9 cellular contexts compared by ENCODE assay signal in the genomic region with DNA sequence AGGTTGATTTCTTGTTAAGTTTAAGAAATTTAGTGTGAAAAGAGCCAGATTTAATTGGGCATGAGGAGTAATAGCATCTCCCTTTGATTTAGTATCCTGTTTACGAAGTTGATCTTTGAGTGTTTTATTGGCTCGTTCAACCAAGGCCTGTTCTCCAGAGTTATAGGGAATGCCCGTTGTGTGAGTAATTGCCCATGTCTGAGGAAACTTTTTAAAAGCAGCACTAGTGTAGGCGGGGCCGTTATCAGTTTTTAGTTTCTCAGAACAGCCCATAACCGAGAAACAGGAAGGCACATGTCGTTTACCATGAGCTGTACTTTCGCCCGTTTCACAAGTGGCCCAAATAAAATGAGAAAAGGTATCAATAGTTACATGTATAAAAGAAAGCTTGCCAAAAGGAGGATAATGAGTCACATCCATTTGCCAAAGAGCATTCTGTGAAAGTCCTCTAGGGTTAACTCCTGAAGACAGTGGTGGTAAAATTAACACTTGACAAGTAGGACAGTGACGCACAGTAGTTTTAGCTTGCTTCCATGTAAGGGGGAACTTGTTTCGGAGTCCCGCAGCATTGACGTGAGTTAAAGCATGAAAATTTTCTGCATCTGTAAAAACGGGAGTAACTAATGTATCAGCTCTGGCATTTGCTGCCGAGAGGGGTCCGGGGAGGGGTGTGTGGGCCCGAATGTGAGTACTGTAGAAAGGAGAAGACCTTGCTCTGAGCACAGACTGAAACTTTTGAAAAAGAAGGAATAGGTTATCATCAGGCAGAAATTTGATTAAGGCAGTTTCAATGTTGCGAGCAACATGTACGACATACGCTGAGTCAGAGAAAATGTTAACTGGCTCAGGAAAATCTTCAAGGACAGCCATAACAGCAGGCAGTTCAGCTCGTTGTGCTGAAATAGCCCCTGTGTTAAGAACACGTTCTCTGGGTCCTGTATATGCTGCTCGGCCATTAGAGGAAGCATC.
DNase-seq lines count a peak whose midpoint lies in the region; ATAC-seq lines count a peak whose summit lies in the region.
"Had no signal": no experiment of that assay in that cellular context is flagged by ENCODE, and none has a peak within 500 bp of the region (broad histone marks: within the 10 kb centered on the region; RNA-seq: fewer than 3 reads in every experiment).

No MANE protein-coding gene starts in this region.

- peak overlapping the region; percentile 23 for H3K4me3 Mint-ChIP-seq in activated naive CD8-positive, alpha-beta T cell

- no peaks in the 10 kb centered on the region for H3K27me3 Mint-ChIP-seq in activated naive CD8-positive, alpha-beta T cell

- peaks cover 4% of the 10 kb centered on the region for H3K36me3 Mint-ChIP-seq in activated naive CD8-positive, alpha-beta T cell

- H3K9me3 Mint-ChIP-seq in activated naive CD8-positive, alpha-beta T cell (ENCODE audit: low read depth), result no peaks in the 10 kb centered on the region

- DNase-seq in stimulated activated CD4-positive, alpha-beta T cell treated with anti-CD3 and anti-CD28 coated beads, Interleukin-12 subunit alpha, Interleukin-12 subunit beta, amount 100 ng/mL, for 48 hours (ENCODE audit: low read depth in 2 of 3, low spot score in 1 of 3), result peak; percentile 27 to 69 (median 55)
- DNase-seq in stimulated activated CD4-positive, alpha-beta T cell treated with anti-CD3 and anti-CD28 coated beads, Interleukin-12 subunit alpha, Interleukin-12 subunit beta, amount 100 ng/mL, for 4 hours, result no peak
- peak; percentile 89 for DNase-seq in left kidney (ENCODE audit: low read depth, low spot score)
- DNase-seq in Kasumi-1 (lab: John Stamatoyannopoulos, UW), result no peak

- ATAC-seq in GM18867 (IDR thresholded peaks at IDR 0.05; ENCODE audit: unreplicated experiment) (no peak), HG03571 (IDR thresholded peaks at IDR 0.05; ENCODE audit: unreplicated experiment) (no peak), HG02610 (IDR thresholded peaks at IDR 0.05; ENCODE audit: unreplicated experiment) (no peak)
- ATAC-seq: HCT116 had no signal

- peak overlapping the region; percentile 83 for H3K27ac Mint-ChIP-seq in activated naive CD8-positive, alpha-beta T cell

- H3K4me1 Mint-ChIP-seq in activated naive CD8-positive, alpha-beta T cell (ENCODE audit: low read depth), result peaks cover 32% of the 10 kb centered on the region

Comparison
In these comparisons a context has a peak if more than half of its experiments do, and no peak if none do; other contexts are left out.
1. DNase-seq: peak in stimulated activated CD4-positive, alpha-beta T cell treated with anti-CD3 and anti-CD28 coated beads, Interleukin-12 subunit alpha, Interleukin-12 subunit beta, amount 100 ng/mL, for 48 hours (3 of 3) and left kidney (single experiment); none in stimulated activated CD4-positive, alpha-beta T cell treated with anti-CD3 and anti-CD28 coated beads, Interleukin-12 subunit alpha, Interleukin-12 subunit beta, amount 100 ng/mL, for 4 hours (single experiment) and Kasumi-1 (0 of 2).